Comparison of ENCODE assay signal across 7 cellular contexts in genomic region chr3:65377637-65378036, GRCh38.
"Had no signal": no experiment of that assay in that cellular context is flagged by ENCODE, and none has a peak within 500 bp of the region (broad histone marks: within the 10 kb centered on the region; RNA-seq: fewer than 3 reads in every experiment).

No MANE protein-coding gene starts in this region.

- ATAC-seq: GM23338 had no signal

- DNase-seq: H9, HCEC 1CT, KBM-7 had no signal

- H3K4me3 ChIP-seq: GM23338 had no signal

- FAIRE-seq: H1, H54, HTR-8/SVneo had no signal
